ENCODE assay signal across 23 cellular contexts in genomic region chr3:53815067-53815466, GRCh38. TPM values are rescaled to one million over a fixed set of nuclear protein-coding genes. Genes with fewer than 3 reads are reported as not detected.
DNase-seq lines count a peak whose midpoint lies in the region; ATAC-seq, FAIRE-seq and TF ChIP-seq lines count a peak whose summit lies in the region.
"Had no signal": no experiment of that assay in that cellular context is flagged by ENCODE, and none has a peak within 500 bp of the region (broad histone marks: within the 10 kb centered on the region; RNA-seq: fewer than 3 reads in every experiment).

No MANE protein-coding gene starts in this region.

- no TSS peak for BruUV-seq in HepG2 (replicated peaks; lab: Mats Ljungman, UMichigan)

- POLR2A ChIA-PET in activated CD4-positive, alpha-beta memory T cell treated with anti-CD3 and anti-CD28 coated beads for 36 hours (lab: Charles Lee): no interaction called here
- POLR2A ChIA-PET in activated CD4-positive, alpha-beta memory T cell treated with anti-CD3 and anti-CD28 coated beads, Interleukin-2, amount 10 ng/mL, durations not matched to agents 7 days and 5 days (lab: Charles Lee): no interaction called here
- POLR2A ChIA-PET in HepG2 (lab: Yijun Ruan, JAX): interaction anchor here (12.1 kb wide), 1 partner anchor 28 kb away, joined by 156 read pairs; the partner anchor contains the start of gene CHDH

- no peaks in the 10 kb centered on the region for H3K36me3 Mint-ChIP-seq in activated CD4-positive, alpha-beta memory T cell treated with anti-CD3 and anti-CD28 coated beads for 36 hours
- no peaks in the 10 kb centered on the region for H3K36me3 Mint-ChIP-seq in activated CD4-positive, alpha-beta memory T cell treated with anti-CD3 and anti-CD28 coated beads, Interleukin-2, amount 10 ng/mL, durations not matched to agents 7 days and 5 days (ENCODE audit: low read depth)
- no peaks in the 10 kb centered on the region for H3K36me3 Mint-ChIP-seq in osteocyte (ENCODE audit: unreplicated experiment)

- no peaks in the 10 kb centered on the region for H3K79me2 ChIP-seq in HepG2 (ENCODE audit: insufficient read depth, low read length)

- H3K4me2 ChIP-seq in HepG2 (ENCODE audit: low read depth, low read length): no peak overlapping the region
- H3K4me2 ChIP-seq: A549 had no signal

- H3K27ac ChIP-seq in HepG2 (ENCODE audit: extremely low read length, insufficient read depth, low read length) (no peak overlapping the region), right lobe of liver (no peak overlapping the region)
- H3K27ac ChIP-seq: 22Rv1, A549, C4-2B had no signal

- no peak overlapping the region for H3K9ac ChIP-seq in HepG2 (ENCODE audit: insufficient read depth, low read depth, low read length)

- H3K9me3 Mint-ChIP-seq in activated CD4-positive, alpha-beta memory T cell treated with anti-CD3 and anti-CD28 coated beads for 36 hours: no peaks in the 10 kb centered on the region
- H3K9me3 Mint-ChIP-seq in activated CD4-positive, alpha-beta memory T cell treated with anti-CD3 and anti-CD28 coated beads, Interleukin-2, amount 10 ng/mL, durations not matched to agents 7 days and 5 days: no peaks in the 10 kb centered on the region
- no peaks in the 10 kb centered on the region for H3K9me3 Mint-ChIP-seq in osteocyte (ENCODE audit: unreplicated experiment)
- H3K9me3 Mint-ChIP-seq: CD4-positive, alpha-beta T cell; HFFc6 had no signal

- H3K9me3 ChIP-seq in HepG2 (ENCODE audit: low read length) (no peaks in the 10 kb centered on the region), right lobe of liver (no peaks in the 10 kb centered on the region)
- H3K9me3 ChIP-seq: A549, Caco-2 had no signal

- FAIRE-seq in HepG2 (lab: Jason Lieb, UNC): no peak
- FAIRE-seq: A549, GM12892, GM18507 had no signal

- H3K27ac Mint-ChIP-seq in activated CD4-positive, alpha-beta memory T cell treated with anti-CD3 and anti-CD28 coated beads for 36 hours: no peak overlapping the region
- no peak overlapping the region for H3K27ac Mint-ChIP-seq in activated CD4-positive, alpha-beta memory T cell treated with anti-CD3 and anti-CD28 coated beads, Interleukin-2, amount 10 ng/mL, durations not matched to agents 7 days and 5 days
- H3K27ac Mint-ChIP-seq in osteocyte (ENCODE audit: unreplicated experiment): no peak overlapping the region
- H3K27ac Mint-ChIP-seq: CD4-positive, alpha-beta T cell; HFFc6 had no signal

- TF ChIP-seq POLR2A in HepG2 (IDR thresholded peaks at IDR 0.05; ENCODE audit: insufficient read depth in 1 of 2, low read depth in 2 of 2, low read length in 2 of 2) (no peak), right lobe of liver (IDR thresholded peaks at IDR 0.05) (no peak)

- TF ChIP-seq CTCF in HepG2 (CRISPR knock-in tag; IDR thresholded peaks at IDR 0.05) (no peak), right lobe of liver (IDR thresholded peaks at IDR 0.05) (no peak), osteocyte (IDR thresholded peaks at IDR 0.05) (no peak)

- H3K36me3 ChIP-seq in HepG2 (replicated peaks in 1 of 2; ENCODE audit: control insufficient read depth in 1 of 2, insufficient read depth in 2 of 2, low read length in 2 of 2) (peaks cover 26 to 47% of the 10 kb centered on the region in 2 experiments), right lobe of liver (peaks cover 0 to 36% (median 18%) of the 10 kb centered on the region in 4 donors)

- 93% methylated on average over 4 of the region's 4 CpGs for WGBS in HepG2 (ENCODE audit: low lambda C conversion rate)
- WGBS in right lobe of liver (ENCODE audit: insufficient coverage, low coverage, low lambda C conversion rate, missing lambda C conversion rate): 76% methylated on average over 2 of the region's 4 CpGs

- H3K4me1 ChIP-seq in HepG2 (ENCODE audit: insufficient read depth, low read length) (peaks cover 27% of the 10 kb centered on the region), right lobe of liver (no peaks in the 10 kb centered on the region)
- H3K4me1 ChIP-seq: A549, Caco-2 had no signal

- peak; percentile 3 for DNase-seq in activated CD4-positive, alpha-beta memory T cell treated with anti-CD3 and anti-CD28 coated beads for 36 hours
- no peak for DNase-seq in activated CD4-positive, alpha-beta memory T cell treated with anti-CD3 and anti-CD28 coated beads, Interleukin-2, amount 10 ng/mL, durations not matched to agents 7 days and 5 days
- DNase-seq in HepG2 (ENCODE audit: low spot score) (no peak), right lobe of liver (no peak), osteocyte (ENCODE audit: extremely low spot score, unreplicated experiment) (peak; percentile 57), ureter (ENCODE audit: low spot score) (peak; percentile 17), NCI-H1436 treated with DMSO at 0.1 percent for 48 hours (lab: John Stamatoyannopoulos, UW) (no peak)
- DNase-seq: AML-193; Caco-2; CD4-positive, alpha-beta T cell; DMS153; DMS79; GDM1; GOT3; H7; HFFc6 had no signal

- no peak for TF ChIP-seq EP300 in HepG2 (IDR thresholded peaks at IDR 0.05; ENCODE audit: low read depth in 2 of 2, low read length in 2 of 2)
- no peak for TF ChIP-seq EP300 in HepG2 (CRISPR knock-in tag; IDR thresholded peaks at IDR 0.05; ENCODE audit: borderline replicate concordance)

- H4K20me1 ChIP-seq in HepG2 (ENCODE audit: insufficient read depth, low read length): peaks cover 14% of the 10 kb centered on the region

- H3K4me3 ChIP-seq in HepG2 (replicated peaks in 1 of 3; ENCODE audit: insufficient read depth in 1 of 3, low read depth in 2 of 3, low read length in 3 of 3): no peak overlapping the region
- no peak overlapping the region for H3K4me3 ChIP-seq in right lobe of liver
- H3K4me3 ChIP-seq: A549 had no signal

- no peak for TF ChIP-seq RAD21 in HepG2 (CRISPR knock-in tag; IDR thresholded peaks at IDR 0.05)

- no peak overlapping the region for H3K4me3 Mint-ChIP-seq in activated CD4-positive, alpha-beta memory T cell treated with anti-CD3 and anti-CD28 coated beads for 36 hours
- no peak overlapping the region for H3K4me3 Mint-ChIP-seq in activated CD4-positive, alpha-beta memory T cell treated with anti-CD3 and anti-CD28 coated beads, Interleukin-2, amount 10 ng/mL, durations not matched to agents 7 days and 5 days
- no peak overlapping the region for H3K4me3 Mint-ChIP-seq in osteocyte (ENCODE audit: unreplicated experiment)
- H3K4me3 Mint-ChIP-seq: CD4-positive, alpha-beta T cell; HFFc6 had no signal

- CTCF ChIA-PET in activated CD4-positive, alpha-beta memory T cell treated with anti-CD3 and anti-CD28 coated beads for 36 hours (lab: Charles Lee): no interaction called here
- CTCF ChIA-PET in activated CD4-positive, alpha-beta memory T cell treated with anti-CD3 and anti-CD28 coated beads, Interleukin-2, amount 10 ng/mL, durations not matched to agents 7 days and 5 days (lab: Charles Lee): no interaction called here
- CTCF ChIA-PET in HepG2 (lab: Yijun Ruan, JAX; ENCODE audit: low intra/inter-chr PET ratio, low total read pairs): no interaction called here

- H3K4me1 Mint-ChIP-seq in activated CD4-positive, alpha-beta memory T cell treated with anti-CD3 and anti-CD28 coated beads for 36 hours (ENCODE audit: low read depth): no peaks in the 10 kb centered on the region
- peaks cover 6% of the 10 kb centered on the region for H3K4me1 Mint-ChIP-seq in activated CD4-positive, alpha-beta memory T cell treated with anti-CD3 and anti-CD28 coated beads, Interleukin-2, amount 10 ng/mL, durations not matched to agents 7 days and 5 days
- no peaks in the 10 kb centered on the region for H3K4me1 Mint-ChIP-seq in osteocyte (ENCODE audit: unreplicated experiment)

- in situ Hi-C loops in HepG2 (cut with HindIII; ENCODE audit: extremely low pct_ligation_motif_present, low pct_unique_long_range_greater_than_20kb): no loop called here

- H2AFZ ChIP-seq in HepG2 (ENCODE audit: low read length): no peak overlapping the region

- H3K27me3 ChIP-seq in HepG2 (ENCODE audit: control insufficient read depth in 1 of 2, insufficient read depth in 2 of 2, low read length in 2 of 2): no peaks in the 10 kb centered on the region
- no peaks in the 10 kb centered on the region for H3K27me3 ChIP-seq in right lobe of liver

- peaks cover 2% of the 10 kb centered on the region for H3K27me3 Mint-ChIP-seq in activated CD4-positive, alpha-beta memory T cell treated with anti-CD3 and anti-CD28 coated beads for 36 hours
- H3K27me3 Mint-ChIP-seq in activated CD4-positive, alpha-beta memory T cell treated with anti-CD3 and anti-CD28 coated beads, Interleukin-2, amount 10 ng/mL, durations not matched to agents 7 days and 5 days: no peaks in the 10 kb centered on the region
- no peaks in the 10 kb centered on the region for H3K27me3 Mint-ChIP-seq in osteocyte (ENCODE audit: unreplicated experiment)
- H3K27me3 Mint-ChIP-seq: CD4-positive, alpha-beta T cell had no signal

- ATAC-seq in HepG2: no peak
- ATAC-seq in right lobe of liver: no peak
- ATAC-seq in GM19035 (IDR thresholded peaks at IDR 0.05; ENCODE audit: unreplicated experiment): no peak
- ATAC-seq: A549, HCT116 had no signal

- intact Hi-C loops in activated CD4-positive, alpha-beta memory T cell treated with anti-CD3 and anti-CD28 coated beads for 36 hours (cut with micrococcal nuclease): no loop called here
- intact Hi-C loops in HepG2 (cut with micrococcal nuclease; ENCODE audit: unreplicated experiment): no loop called here
- intact Hi-C loops in right lobe of liver (cut with DNase I): no loop called here

RNA-seq across cellular contexts. Expression of gene CHDH, which starts 31.2 kb away (rescaled TPM):
- under 1 TPM; 0.41 to 0.59 TPM for total RNA-seq in activated CD4-positive, alpha-beta memory T cell treated with anti-CD3 and anti-CD28 coated beads for 36 hours
- 1 to 10 TPM; 9.0 to 9.1 TPM for total RNA-seq in activated CD4-positive, alpha-beta memory T cell treated with anti-CD3 and anti-CD28 coated beads, Interleukin-2, amount 10 ng/mL, durations not matched to agents 7 days and 5 days
- total RNA-seq in HepG2 (2016; rRNA removed; fragmentation: Illumina TruSeq; extraction: Trizol): 40.4 and 48.9 TPM in 2 replicates
- 3.3 TPM in 2 replicates for total RNA-seq in HepG2 (2016; cell fraction: cytosol; rRNA removed; fragmentation: Illumina TruSeq; extraction: Trizol; ENCODE audit: low read depth)
- 41.6 and 47.1 TPM in 2 replicates for total RNA-seq in HepG2 (2016; cell fraction: insoluble cytoplasmic fraction; rRNA removed; fragmentation: Illumina TruSeq; extraction: Trizol)
- 15.0 and 16.6 TPM in 2 replicates for total RNA-seq in HepG2 (2016; cell fraction: membrane; rRNA removed; fragmentation: Illumina TruSeq; extraction: Trizol)
- 41.0 and 44.5 TPM in 2 replicates for total RNA-seq in HepG2 (2016; cell fraction: nucleus; rRNA removed; fragmentation: Illumina TruSeq; extraction: Trizol)
- polyA plus RNA-seq in HepG2 (2011; rRNA removed): 28.1 and 42.9 TPM in 2 replicates
- polyA plus RNA-seq in HepG2 (2011; cell fraction: cytosol; rRNA removed): 23.3 and 24.3 TPM in 2 replicates
- polyA plus RNA-seq in HepG2 (2011; cell fraction: nucleus; rRNA removed): 209 and 246 TPM in 2 replicates
- polyA plus RNA-seq in HepG2 (2012): 32.6 and 41.1 TPM in 2 replicates
- 2.2 and 2.9 TPM in 2 replicates for polyA plus RNA-seq in HepG2 (2016; cell fraction: cytosol; fragmentation: Illumina TruSeq; extraction: Trizol; ENCODE audit: low read depth)
- polyA plus RNA-seq in HepG2 (2016; cell fraction: insoluble cytoplasmic fraction; fragmentation: Illumina TruSeq; extraction: Trizol; ENCODE audit: low read depth): 31.8 and 33.2 TPM in 2 replicates
- 7.0 and 8.2 TPM in 2 replicates for polyA plus RNA-seq in HepG2 (2016; cell fraction: membrane; fragmentation: Illumina TruSeq; extraction: Trizol; ENCODE audit: low read depth)
- 89.8 and 92.2 TPM in 2 replicates for polyA plus RNA-seq in HepG2 (2016; cell fraction: nucleus; fragmentation: Illumina TruSeq; extraction: Trizol; ENCODE audit: insufficient read depth, low read depth)
- 3.1 and 28.1 TPM in 2 replicates for polyA minus RNA-seq in HepG2 (2011; rRNA and poly(A)+ RNA removed; ENCODE audit: low replicate concordance)
- polyA minus RNA-seq in HepG2 (2011; cell fraction: cytosol; rRNA and poly(A)+ RNA removed): 11.1 and 12.1 TPM in 2 replicates
- polyA minus RNA-seq in HepG2 (2011; cell fraction: nucleus; rRNA and poly(A)+ RNA removed): 32.3 and 32.8 TPM in 2 replicates
- 10 to 100 TPM; 25.0 to 49.1 (median 39.4) TPM for total RNA-seq in right lobe of liver
- 0.81 and 0.86 TPM in 2 replicates for total RNA-seq in osteocyte
- total RNA-seq in ureter: 0.60 TPM
- total RNA-seq: HFFc6 had no signal

RNA-seq across cellular contexts. Expression of gene IL17RB, which starts 31.3 kb away (rescaled TPM):
- total RNA-seq in activated CD4-positive, alpha-beta memory T cell treated with anti-CD3 and anti-CD28 coated beads for 36 hours: 1 to 10 TPM in 1 of 2 experiments, under 1 TPM in 1; 0.92 to 1.1 TPM
- 10 to 100 TPM; 60.7 to 62.4 TPM for total RNA-seq in activated CD4-positive, alpha-beta memory T cell treated with anti-CD3 and anti-CD28 coated beads, Interleukin-2, amount 10 ng/mL, durations not matched to agents 7 days and 5 days
- total RNA-seq in HepG2 (2016; rRNA removed; fragmentation: Illumina TruSeq; extraction: Trizol): 62.7 and 130 TPM in 2 replicates
- 21.4 and 25.8 TPM in 2 replicates for total RNA-seq in HepG2 (2016; cell fraction: cytosol; rRNA removed; fragmentation: Illumina TruSeq; extraction: Trizol; ENCODE audit: low read depth)
- total RNA-seq in HepG2 (2016; cell fraction: insoluble cytoplasmic fraction; rRNA removed; fragmentation: Illumina TruSeq; extraction: Trizol): 63.1 and 130 TPM in 2 replicates
- 31.0 and 36.3 TPM in 2 replicates for total RNA-seq in HepG2 (2016; cell fraction: membrane; rRNA removed; fragmentation: Illumina TruSeq; extraction: Trizol)
- 189 and 216 TPM in 2 replicates for total RNA-seq in HepG2 (2016; cell fraction: nucleus; rRNA removed; fragmentation: Illumina TruSeq; extraction: Trizol)
- polyA plus RNA-seq in HepG2 (2011; rRNA removed): 190 and 198 TPM in 2 replicates
- 70.3 and 82.3 TPM in 2 replicates for polyA plus RNA-seq in HepG2 (2011; cell fraction: cytosol; rRNA removed)
- polyA plus RNA-seq in HepG2 (2011; cell fraction: nucleus; rRNA removed): 671 and 683 TPM in 2 replicates
- polyA plus RNA-seq in HepG2 (2012): 89.0 and 97.8 TPM in 2 replicates
- 14.5 and 16.0 TPM in 2 replicates for polyA plus RNA-seq in HepG2 (2016; cell fraction: cytosol; fragmentation: Illumina TruSeq; extraction: Trizol; ENCODE audit: low read depth)
- 72.6 and 77.1 TPM in 2 replicates for polyA plus RNA-seq in HepG2 (2016; cell fraction: insoluble cytoplasmic fraction; fragmentation: Illumina TruSeq; extraction: Trizol; ENCODE audit: low read depth)
- polyA plus RNA-seq in HepG2 (2016; cell fraction: membrane; fragmentation: Illumina TruSeq; extraction: Trizol; ENCODE audit: low read depth): 22.5 and 23.7 TPM in 2 replicates
- 415 and 421 TPM in 2 replicates for polyA plus RNA-seq in HepG2 (2016; cell fraction: nucleus; fragmentation: Illumina TruSeq; extraction: Trizol; ENCODE audit: insufficient read depth, low read depth)
- polyA minus RNA-seq in HepG2 (2011; rRNA and poly(A)+ RNA removed; ENCODE audit: low replicate concordance): 9.5 and 43.2 TPM in 2 replicates
- polyA minus RNA-seq in HepG2 (2011; cell fraction: cytosol; rRNA and poly(A)+ RNA removed): 23.4 and 24.0 TPM in 2 replicates
- 94.6 and 106 TPM in 2 replicates for polyA minus RNA-seq in HepG2 (2011; cell fraction: nucleus; rRNA and poly(A)+ RNA removed)
- total RNA-seq in right lobe of liver: 10 to 100 TPM; 19.8 to 30.2 (median 27.3) TPM
- total RNA-seq in osteocyte: 0.24 and 0.54 TPM in 2 replicates
- total RNA-seq in ureter: 0.65 TPM
- total RNA-seq: HFFc6 had no signal

Comparison
In these comparisons a context has a peak if more than half of its experiments do, and no peak if none do; other contexts are left out.
1. DNase-seq: peak in activated CD4-positive, alpha-beta memory T cell treated with anti-CD3 and anti-CD28 coated beads for 36 hours (single experiment), osteocyte (single experiment) and ureter (single experiment); none in activated CD4-positive, alpha-beta memory T cell treated with anti-CD3 and anti-CD28 coated beads, Interleukin-2, amount 10 ng/mL, durations not matched to agents 7 days and 5 days (single experiment), HepG2 (single experiment), right lobe of liver (0 of 3) and NCI-H1436 treated with DMSO at 0.1 percent for 48 hours (single experiment).
2. RNA of gene IL17RB, which starts 31.3 kb away (total RNA-seq): 21.4 to 216 TPM in HepG2, 60.7 to 62.4 TPM in activated CD4-positive, alpha-beta memory T cell treated with anti-CD3 and anti-CD28 coated beads, Interleukin-2, amount 10 ng/mL, durations not matched to agents 7 days and 5 days and 19.8 to 30.2 TPM in right lobe of liver; 0.92 to 1.1 TPM in activated CD4-positive, alpha-beta memory T cell treated with anti-CD3 and anti-CD28 coated beads for 36 hours, 0.65 TPM in ureter (single experiment) and 0.24 to 0.54 TPM in osteocyte; every median in the first group is over 10 times any median in the second.